In genomic region chr6:53795702-53796450, GRCh38 we compare ENCODE assay signal across 8 cellular contexts. TPM values are rescaled to one million over a fixed set of nuclear protein-coding genes. Genes with fewer than 3 reads are reported as not detected.
DNase-seq lines count a peak whose midpoint lies in the region; ATAC-seq and TF ChIP-seq lines count a peak whose summit lies in the region.

No MANE protein-coding gene starts in this region.

- CTCF ChIA-PET in OCI-LY7 (lab: Charles Lee; ENCODE audit: unreplicated experiment) = no interaction called here

- peaks cover 24% of the 10 kb centered on the region for H3K4me1 ChIP-seq in OCI-LY7 (ENCODE audit: insufficient read depth, low read length, poor library complexity, severe bottlenecking)

- H3K4me3 ChIP-seq in OCI-LY7 (ENCODE audit: low read depth, low read length, poor library complexity, severe bottlenecking) (peak overlapping the region; percentile 84), cardiac fibroblast (replicated peaks in 1 of 2; ENCODE audit: low read depth in 2 of 2, low read length in 2 of 2) (peak overlapping the region; percentile 78 to 83)

- 0 out of 2 replicates have a peak, but pooled peaks cover 3% of the 10 kb centered on the region for H4K20me1 ChIP-seq in OCI-LY7 (ENCODE audit: insufficient read depth, low read length)

- intact Hi-C loops in OCI-LY7 (cut with micrococcal nuclease; ENCODE audit: unreplicated experiment) = loop anchor here (2.0 kb wide), 1 partner anchor 731 kb away; the partner anchor contains the start of gene FBXO9

- H3K27ac ChIP-seq in OCI-LY7 (ENCODE audit: low read depth, low read length, poor library complexity, severe bottlenecking) = no peak overlapping the region

- H3K4me2 ChIP-seq in OCI-LY7 (ENCODE audit: low read length) = peak overlapping the region; percentile 97

- H2AFZ ChIP-seq in OCI-LY7 (ENCODE audit: low read length) = peak overlapping the region; percentile 99; the same call in 1 of the 2 replicates

- POLR2A ChIA-PET in OCI-LY7 (lab: Charles Lee) = interaction anchor here (1.0 to 2.1 kb wide), 5 partner anchors 8 to 21 kb away, joined by 3 to 7 read pairs (median 3); no protein-coding TSS in a partner anchor

- DNase-seq in GM20000 (ENCODE audit: low spot score) (peak; percentile 20), OCI-LY7 (ENCODE audit: low spot score) (peak; percentile 32), cardiac fibroblast (ENCODE audit: low read depth in 2 of 2) (peak; percentile 9 to 19), kidney tubule cell (ENCODE audit: low spot score) (peak; percentile 48), NCI-H2107 (lab: John Stamatoyannopoulos, UW) (no peak)
- DNase-seq in stimulated activated CD4-positive, alpha-beta T cell treated with anti-CD3 and anti-CD28 coated beads, Interleukin-4, amount 100 ng/mL, for 1 hour = peak; percentile 16

- H3K9me3 ChIP-seq in OCI-LY7 (ENCODE audit: low read length) = no peaks in the 10 kb centered on the region

- ATAC-seq in GM19328 (IDR thresholded peaks at IDR 0.05; ENCODE audit: unreplicated experiment) = no peak
- no peak for ATAC-seq in GM18520 (IDR thresholded peaks at IDR 0.05; ENCODE audit: unreplicated experiment)

- no peak for TF ChIP-seq CTCF in GM20000 (IDR thresholded peaks at IDR 0.05; ENCODE audit: extremely low read depth, missing control alignments)
- TF ChIP-seq CTCF in OCI-LY7 (conservative IDR thresholded peaks at IDR 0.05; ENCODE audit: low read length) = no peak
- TF ChIP-seq CTCF in cardiac fibroblast (IDR thresholded peaks at IDR 0.05; ENCODE audit: low read depth, low read length) = no peak

- H3K79me2 ChIP-seq in OCI-LY7 (ENCODE audit: insufficient read depth, low read depth, low read length) = no peaks in the 10 kb centered on the region; the same call in 1 of the 2 replicates

- H3K9me2 ChIP-seq in OCI-LY7 (ENCODE audit: insufficient read depth, low read length) = no peaks in the 10 kb centered on the region

- no TSS peak for BruUV-seq in OCI-LY7 (replicated peaks; lab: Mats Ljungman, UMichigan)

- H3K36me3 ChIP-seq in OCI-LY7 (ENCODE audit: insufficient read depth, low read length) = no peaks in the 10 kb centered on the region

RNA-seq across cellular contexts. Expression of gene LRRC1, which starts 1.1 kb away (rescaled TPM):
- 7.0 and 8.2 TPM in 2 replicates for total RNA-seq in OCI-LY7 (2014; rRNA removed; shearing (Covaris generic))
- 6.6 and 8.4 TPM in 2 replicates for total RNA-seq in OCI-LY7 (2022)
